In genomic region chr7:136033413-136034031, GRCh38 we compare ENCODE assay signal across 1 cellular context.
TF ChIP-seq lines count a peak whose summit lies in the region.

No MANE protein-coding gene starts in this region.

TF ChIP-seq in K562, 482 proteins besides CTCF, POLR2A, EP300 and RAD21 (continued from another document):
- TF ChIP-seq MNT (conservative IDR thresholded peaks at IDR 0.05), result peak in 1 of 2 experiments; percentile 39; a peak in 1 of 4 replicates
- 0 out of 2 replicates have a peak, but pooled peaks have one; percentile 36 for TF ChIP-seq CXXC5 (CRISPR knock-in tag; IDR thresholded peaks at IDR 0.05)
- TF ChIP-seq BMI1 (IDR thresholded peaks at IDR 0.05; ENCODE audit: low read length), result no peak
- TF ChIP-seq TCF3 (CRISPR knock-in tag; IDR thresholded peaks at IDR 0.05), result peak; percentile 78
- peak; percentile 97 for TF ChIP-seq ARID1B (IDR thresholded peaks at IDR 0.05)
- no peak for TF ChIP-seq USF1 (CRISPR knock-in tag; IDR thresholded peaks at IDR 0.05)
- peak; percentile 61; the same call in 1 of the 2 replicates for TF ChIP-seq NCOA1 (IDR thresholded peaks at IDR 0.05; ENCODE audit: low read depth)
- TF ChIP-seq ZKSCAN8 (CRISPR knock-in tag; IDR thresholded peaks at IDR 0.05), result no peak
- no peak for TF ChIP-seq NUFIP1 (IDR thresholded peaks at IDR 0.05; ENCODE audit: partially characterized antibody)
- TF ChIP-seq ATF7 (IDR thresholded peaks at IDR 0.05), result no peak
- TF ChIP-seq MBD2 (IDR thresholded peaks at IDR 0.05; ENCODE audit: borderline replicate concordance, low read depth), result peak; percentile 74
- no peak for TF ChIP-seq NR0B1 (IDR thresholded peaks at IDR 0.05; ENCODE audit: partially characterized antibody)
- TF ChIP-seq MTF1 (CRISPR knock-in tag; IDR thresholded peaks at IDR 0.05; ENCODE audit: borderline replicate concordance), result no peak
- TF ChIP-seq FOXJ2 (tag; IDR thresholded peaks at IDR 0.05), result 0 out of 2 replicates have a peak, but pooled peaks have one; percentile 30
- no peak for TF ChIP-seq TAF15 (IDR thresholded peaks at IDR 0.05; ENCODE audit: low read depth, low read length)
- TF ChIP-seq FOXA3 (CRISPR knock-in tag; conservative IDR thresholded peaks at IDR 0.05 in 1 of 2, IDR thresholded peaks at IDR 0.05 in 1 of 2), result no peak
- no peak for TF ChIP-seq NR4A1 (CRISPR knock-in tag; IDR thresholded peaks at IDR 0.05)
- no peak for TF ChIP-seq NR4A1 (tag; IDR thresholded peaks at IDR 0.05)
- TF ChIP-seq CCNT2 (IDR thresholded peaks at IDR 0.05; ENCODE audit: borderline replicate concordance, extremely low read depth, insufficient read length, low read depth, low read length), result peak; percentile 98
- TF ChIP-seq NFIC (IDR thresholded peaks at IDR 0.05), result peak; percentile 91
- no peak for TF ChIP-seq ZNF431 (CRISPR knock-in tag; IDR thresholded peaks at IDR 0.05)
- TF ChIP-seq RFX1 (IDR thresholded peaks at IDR 0.05), result no peak
- TF ChIP-seq CTBP1 (IDR thresholded peaks at IDR 0.05; ENCODE audit: borderline replicate concordance), result peak; percentile 6; the same call in 1 of the 2 replicates
- no peak for TF ChIP-seq ZFP36 (IDR thresholded peaks at IDR 0.05; ENCODE audit: low read depth, low read length, partially characterized antibody)
- peak; percentile 93 for TF ChIP-seq SMARCA4 (IDR thresholded peaks at IDR 0.05)
- TF ChIP-seq ZNF764 (CRISPR knock-in tag; IDR thresholded peaks at IDR 0.05; ENCODE audit: low read depth), result no peak
- TF ChIP-seq MXD1 (CRISPR knock-in tag; IDR thresholded peaks at IDR 0.05; ENCODE audit: borderline replicate concordance, poor library complexity, severe bottlenecking), result no peak
- no peak for TF ChIP-seq VEZF1 (CRISPR knock-in tag; IDR thresholded peaks at IDR 0.05)
- peak; percentile 98 for TF ChIP-seq CBFA2T3 (IDR thresholded peaks at IDR 0.05)
